28 cellular contexts compared by ENCODE assay signal in genomic region chr18:22226801-22227200, GRCh38. TPM values are rescaled to one million over a fixed set of nuclear protein-coding genes. Genes with fewer than 3 reads are reported as not detected.
"Had no signal": no experiment of that assay in that cellular context is flagged by ENCODE, and none has a peak within 500 bp of the region (broad histone marks: within the 10 kb centered on the region; RNA-seq: fewer than 3 reads in every experiment).

No MANE protein-coding gene starts in this region.

- H3K9me3 ChIP-seq: Peyer's patch, SJCRH30, SK-N-SH had no signal

- H3K4me3 Mint-ChIP-seq: activated CD4-positive, alpha-beta memory T cell treated with anti-CD3 and anti-CD28 coated beads for 36 hours; activated CD4-positive, alpha-beta T cell treated with anti-CD3 and anti-CD28 coated beads, Interleukin-2, amount 10 ng/mL, durations not matched to agents 7 days and 5 days; activated naive CD8-positive, alpha-beta T cell; activated T-cell treated with anti-CD3 and anti-CD28 coated beads, Interleukin-2, amount 50 U/mL, for 4 hours had no signal

- H3K27ac Mint-ChIP-seq: activated CD4-positive, alpha-beta memory T cell treated with anti-CD3 and anti-CD28 coated beads for 36 hours; activated CD4-positive, alpha-beta T cell treated with anti-CD3 and anti-CD28 coated beads, Interleukin-2, amount 10 ng/mL, durations not matched to agents 7 days and 5 days; activated naive CD8-positive, alpha-beta T cell had no signal

- H3K9ac ChIP-seq: KMS-11, SK-N-SH had no signal

- H3K36me3 Mint-ChIP-seq: activated CD4-positive, alpha-beta memory T cell treated with anti-CD3 and anti-CD28 coated beads for 36 hours; activated naive CD8-positive, alpha-beta T cell had no signal

- DNase-seq: activated CD4-positive, alpha-beta memory T cell treated with anti-CD3 and anti-CD28 coated beads for 36 hours; activated CD4-positive, alpha-beta T cell treated with anti-CD3 and anti-CD28 coated beads, Interleukin-2, amount 10 ng/mL, durations not matched to agents 7 days and 5 days; activated CD4-positive, CD25-positive, alpha-beta regulatory T cell; activated CD8-positive, alpha-beta memory T cell treated with anti-CD3 and anti-CD28 coated beads for 24 hours; activated effector memory CD4-positive, alpha-beta T cell treated with anti-CD3 and anti-CD28 coated beads, Interleukin-2, amount 50 U/mL, for 16 hours; activated naive CD4-positive, alpha-beta T cell treated with Interleukin-2 at 50 U/mL for 16 hours; activated T-cell treated with anti-CD3 and anti-CD28 coated beads, Interleukin-2, amount 50 U/mL, for 4 hours; cerebellar nuclear complex; NCI-H1092 treated with DMSO at 0.1 percent for 48 hours; NCI-H1436; NCI-H1694 treated with DMSO at 0.1 percent for 48 hours; NCI-H2029 treated with DMSO at 0.1 percent for 48 hours; NCI-H345; NCI-H510A; NCI-H526 treated with DMSO at 0.1 percent for 48 hours; NCI-H82; OCI-M1; Peyer's patch; Right ventricle myocardium superior; SJCRH30; SK-N-SH; T-helper 1 cell had no signal

- H3K4me1 Mint-ChIP-seq: activated CD4-positive, alpha-beta T cell treated with anti-CD3 and anti-CD28 coated beads, Interleukin-2, amount 10 ng/mL, durations not matched to agents 7 days and 5 days had no signal

- ATAC-seq: activated T-cell treated with anti-CD3 and anti-CD28 coated beads, Interleukin-2, amount 50 U/mL, for 4 hours had no signal

- H3K36me3 ChIP-seq: cardiac muscle cell, Peyer's patch, SJCRH30 had no signal

- H3K27ac ChIP-seq: cardiac muscle cell, KMS-11, Peyer's patch, RWPE1, SJCRH30, VCaP had no signal

- H3K27me3 ChIP-seq: cardiac muscle cell, Peyer's patch, SJCRH30 had no signal

- H3K9me3 Mint-ChIP-seq: activated CD4-positive, alpha-beta memory T cell treated with anti-CD3 and anti-CD28 coated beads for 36 hours; activated CD4-positive, alpha-beta T cell treated with anti-CD3 and anti-CD28 coated beads, Interleukin-2, amount 10 ng/mL, durations not matched to agents 7 days and 5 days; activated T-cell treated with anti-CD3 and anti-CD28 coated beads, Interleukin-2, amount 50 U/mL, for 4 hours had no signal

- H3K4me3 ChIP-seq: cardiac muscle cell, Peyer's patch, SJCRH30 had no signal

- H3K4me2 ChIP-seq: KMS-11, SK-N-SH had no signal

- H3K4me1 ChIP-seq: SJCRH30 had no signal

- H3K27me3 Mint-ChIP-seq: activated CD4-positive, alpha-beta memory T cell treated with anti-CD3 and anti-CD28 coated beads for 36 hours had no signal

RNA-seq across cellular contexts. Expression of gene GATA6, which starts 57.4 kb away (rescaled TPM):
- total RNA-seq: activated CD4-positive, alpha-beta T cell treated with anti-CD3 and anti-CD28 coated beads, Interleukin-2, amount 10 ng/mL, durations not matched to agents 7 days and 5 days; T-helper 2 cell treated with Interferon-gamma antibody and Interleukin-4, amounts not matched to agents 100 ng/mL and 5 ng/mL, for 36 hours had no signal
- polyA plus RNA-seq: SK-N-SH had no signal
